ENCODE assay signal across 8 cellular contexts in the genomic region with DNA sequence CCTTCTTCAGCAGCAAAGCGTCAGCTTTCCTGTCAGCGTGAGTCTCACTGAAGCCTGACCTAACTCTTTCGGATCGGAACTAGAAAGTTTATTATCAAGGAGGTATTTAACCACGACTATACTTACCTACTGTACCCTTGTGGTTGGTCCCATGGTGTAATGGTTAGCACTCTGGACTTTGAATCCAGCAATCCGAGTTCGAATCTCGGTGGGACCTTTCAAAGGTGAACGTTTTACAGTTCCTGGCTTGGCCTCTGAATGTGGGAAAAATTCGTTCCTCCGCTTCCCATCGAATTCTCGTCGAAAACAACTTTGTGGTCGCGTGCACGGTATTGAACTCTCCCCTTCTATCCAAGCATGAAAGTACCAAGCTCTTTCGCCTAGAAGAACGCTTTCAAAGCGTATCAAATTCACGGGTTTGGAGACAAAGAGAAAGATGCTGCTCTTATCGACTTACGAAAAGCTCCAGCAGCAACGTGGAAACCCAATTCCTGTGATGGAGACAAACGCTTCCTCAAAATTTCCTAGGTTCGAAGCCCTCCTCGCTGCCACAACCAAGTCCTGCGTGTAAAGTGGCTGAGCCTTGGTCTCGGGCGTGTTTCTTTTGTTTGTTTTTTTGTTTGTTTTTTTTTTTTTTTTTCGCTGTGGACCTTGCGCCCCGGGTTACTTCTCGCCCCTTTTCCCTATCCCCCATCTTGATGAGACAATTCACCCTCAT.
DNase-seq lines count a peak whose midpoint lies in the region; ATAC-seq, FAIRE-seq and TF ChIP-seq lines count a peak whose summit lies in the region.

No MANE protein-coding gene starts in this region.

- H3K27ac ChIP-seq in GM23248, result peak overlapping the region; percentile 4
- no peak overlapping the region for H3K27ac ChIP-seq in small intestine (ENCODE audit: low read depth in 1 of 2, low read length in 1 of 2)

- H4K20me1 ChIP-seq in GM23248 (ENCODE audit: insufficient read depth), result no peaks in the 10 kb centered on the region

- H3K9me3 Mint-ChIP-seq in glutamatergic neuron (ENCODE audit: unreplicated experiment), result peaks cover 20% of the 10 kb centered on the region

- FAIRE-seq in small intestine (lab: Jason Lieb, UNC), result no peak

- no peaks in the 10 kb centered on the region for H3K9me2 ChIP-seq in GM23248 (ENCODE audit: insufficient read depth)

- H3K27me3 ChIP-seq in GM23248 (replicated peaks; ENCODE audit: insufficient read depth) (0 out of 2 replicates have a peak, but pooled peaks cover 3% of the 10 kb centered on the region), small intestine (ENCODE audit: control insufficient read depth in 2 of 2, insufficient read depth in 2 of 2, low read length in 2 of 2) (peaks cover 0 to 26% of the 10 kb centered on the region in 2 donors)

- H3K4me1 Mint-ChIP-seq in glutamatergic neuron (ENCODE audit: low read depth, unreplicated experiment), result peaks cover 56% of the 10 kb centered on the region

- H3K4me2 ChIP-seq in GM23248 (ENCODE audit: unreplicated experiment), result peak overlapping the region; percentile 74

- no peak for ATAC-seq in HG03095 (IDR thresholded peaks at IDR 0.05; ENCODE audit: unreplicated experiment)

- peak overlapping the region; percentile 12 for H2AFZ ChIP-seq in GM23248

- H3K4me1 ChIP-seq in GM23248 (ENCODE audit: insufficient read depth), result peaks cover 5% of the 10 kb centered on the region; the same call in 1 of the 2 replicates
- H3K4me1 ChIP-seq in small intestine (ENCODE audit: control insufficient read depth in 2 of 2, insufficient read depth in 1 of 2, low read depth in 1 of 2, low read length in 1 of 2), result peaks cover 0 to 1% of the 10 kb centered on the region in 2 donors

- H3K4me3 ChIP-seq in GM23248 (peak overlapping the region; percentile 58), small intestine (ENCODE audit: low read depth in 1 of 2, low read length in 2 of 2) (no peak overlapping the region)

- H3F3A ChIP-seq in GM23248 (ENCODE audit: insufficient read depth), result peaks cover 21% of the 10 kb centered on the region

- peaks cover 6% of the 10 kb centered on the region for H3K27me3 Mint-ChIP-seq in glutamatergic neuron (ENCODE audit: unreplicated experiment)

- DNase-seq in DMS153 (lab: John Stamatoyannopoulos, UW) (peak; percentile 69), GM23248 (peak; percentile 87), NCI-H146 treated with DMSO at 0.1 percent for 48 hours (lab: John Stamatoyannopoulos, UW; ENCODE audit: unreplicated experiment) (peak; percentile 37), glutamatergic neuron (peak; percentile 63), small intestine (peak; percentile 23), DMS79 (lab: John Stamatoyannopoulos, UW) (no peak)
- peak; percentile 78 for DNase-seq in activated CD8-positive, alpha-beta memory T cell treated with anti-CD3 and anti-CD28 coated beads, Interleukin-2, amount 50 U/mL, for 48 hours

- TF ChIP-seq CTCF in glutamatergic neuron (IDR thresholded peaks at IDR 0.05; ENCODE audit: partially characterized antibody, unreplicated experiment), result no peak

- WGBS in GM23248 (ENCODE audit: low coverage in 1 of 2, low lambda C conversion rate in 2 of 2, missing lambda C conversion rate in 2 of 2), 2 experiments, result 2% methylated on average over 34 of the region's 34 CpGs
- 3 to 8% (median 7%) methylated on average over 34 of the region's 34 CpGs for WGBS in small intestine, 3 donors

- no peaks in the 10 kb centered on the region for H3K79me2 ChIP-seq in GM23248 (ENCODE audit: insufficient read depth)

- peak overlapping the region; percentile 97 for H3K27ac Mint-ChIP-seq in glutamatergic neuron (ENCODE audit: unreplicated experiment)

- no peak overlapping the region for H3K9ac ChIP-seq in GM23248

- peak overlapping the region; percentile 94 for H3K4me3 Mint-ChIP-seq in glutamatergic neuron (ENCODE audit: unreplicated experiment)

- H3K9me3 ChIP-seq in GM23248 (ENCODE audit: low read depth) (no peaks in the 10 kb centered on the region), small intestine (ENCODE audit: control insufficient read depth, low read depth) (no peaks in the 10 kb centered on the region)

- H3K36me3 Mint-ChIP-seq in glutamatergic neuron (ENCODE audit: unreplicated experiment), result no peaks in the 10 kb centered on the region

- H3K36me3 ChIP-seq in GM23248 (ENCODE audit: low read depth) (no peaks in the 10 kb centered on the region), small intestine (ENCODE audit: control insufficient read depth in 2 of 2, insufficient read depth in 2 of 2, low read length in 2 of 2) (no peaks in the 10 kb centered on the region)

- in situ Hi-C loops in GM23248 (cut with MboI), result no loop called here
